8 cellular contexts compared by ENCODE assay signal in genomic region chr20:354298-354977, GRCh38. TPM values are rescaled to one million over a fixed set of nuclear protein-coding genes. Genes with fewer than 3 reads are reported as not detected.
A peak's percentile ranks its signal among the peaks of the same experiment; 100 is the strongest.
DNase-seq lines count a peak whose midpoint lies in the region; ATAC-seq lines count a peak whose summit lies in the region.

No MANE protein-coding gene starts in this region.

- no peak overlapping the region for H4K5ac ChIP-seq in mesendoderm (ENCODE audit: low read length)

- no peak overlapping the region for H2AK5ac ChIP-seq in mesendoderm (ENCODE audit: low read length)

- H3K36me3 ChIP-seq in mesendoderm (ENCODE audit: control insufficient read depth, insufficient read depth, low read length): no peaks in the 10 kb centered on the region

- no peak overlapping the region for H3K4ac ChIP-seq in mesendoderm (ENCODE audit: low read depth, low read length)

- ATAC-seq in GM19351 (IDR thresholded peaks at IDR 0.05; ENCODE audit: unreplicated experiment) (peak; percentile 98), HG03521 (IDR thresholded peaks at IDR 0.05; ENCODE audit: unreplicated experiment) (peak; percentile 78)

- no peaks in the 10 kb centered on the region for H3K4me1 ChIP-seq in mesendoderm (ENCODE audit: control insufficient read depth, low read depth, low read length)

- H3K4me3 ChIP-seq in mesendoderm (ENCODE audit: low read length): no peak overlapping the region

- H3K9ac ChIP-seq in mesendoderm (ENCODE audit: low read length): no peak overlapping the region

- H2BK5ac ChIP-seq in mesendoderm (ENCODE audit: low read length): no peak overlapping the region

- H2BK120ac ChIP-seq in mesendoderm (ENCODE audit: low read depth, low read length): no peak overlapping the region

- DNase-seq in C1 segment of cervical spinal cord (lab: John Stamatoyannopoulos, UW) (peak in 11 of 14 donors; percentile 6 to 72 (median 46)), NCI-H774 (lab: John Stamatoyannopoulos, UW) (peak; percentile 66), mesendoderm (peak; percentile 84)
- DNase-seq in activated CD4-positive, alpha-beta T cell treated with anti-CD3 and anti-CD28 coated beads, Interleukin-2, amount 50 U/mL, for 48 hours: peak; percentile 80 to 83
- DNase-seq in effector CD8-positive, alpha-beta T cell (lab: John Stamatoyannopoulos, UW): peak; percentile 65
- peak; percentile 44 to 68 for DNase-seq in stimulated activated CD8-positive, alpha-beta memory T cell treated with anti-CD3 and anti-CD28 coated beads, Interleukin-4, amount 100 ng/mL, for 1 hour (ENCODE audit: low read depth in 2 of 2, low spot score in 1 of 2)

- H3K79me2 ChIP-seq in mesendoderm (ENCODE audit: control insufficient read depth, insufficient read depth, low read length): no peaks in the 10 kb centered on the region

- no peak overlapping the region for H3K18ac ChIP-seq in mesendoderm (ENCODE audit: low read length)

- no CpG with 5 or more reads among the region's 14 CpGs for WGBS in mesendoderm (ENCODE audit: extremely low coverage, insufficient coverage, low lambda C conversion rate)

- no peak overlapping the region for H3K4me2 ChIP-seq in mesendoderm (ENCODE audit: low read length)

- H2BK15ac ChIP-seq in mesendoderm (replicated peaks; ENCODE audit: low read depth): no peak overlapping the region

- no peaks in the 10 kb centered on the region for H3K27me3 ChIP-seq in mesendoderm (ENCODE audit: insufficient read depth, low read length, poor library complexity)

- H3K79me1 ChIP-seq in mesendoderm (ENCODE audit: low read length): no peaks in the 10 kb centered on the region

- no peak overlapping the region for H3K27ac ChIP-seq in mesendoderm (ENCODE audit: low read depth, low read length)

- H4K8ac ChIP-seq in mesendoderm (ENCODE audit: low read depth, low read length): no peak overlapping the region

- peak overlapping the region; percentile 56 for H3K56ac ChIP-seq in mesendoderm (ENCODE audit: low read length)

- H3K23ac ChIP-seq in mesendoderm (ENCODE audit: low read length): no peak overlapping the region

RNA-seq across cellular contexts. Expression of gene NRSN2, which starts 7.5 kb away (rescaled TPM):
- 10.5 TPM for polyA plus RNA-seq in mesendoderm (2013, experiment 1 of 2)
- 10.6 TPM for polyA plus RNA-seq in mesendoderm (2013, experiment 2 of 2)

RNA-seq across cellular contexts. Expression of gene TRIB3, which starts 26.1 kb away (rescaled TPM):
- polyA plus RNA-seq in mesendoderm (2013, experiment 1 of 2): 9.3 TPM
- polyA plus RNA-seq in mesendoderm (2013, experiment 2 of 2): 10.0 TPM

RNA-seq across cellular contexts. Expression of gene SOX12, which starts 29.1 kb away (rescaled TPM):
- 15.5 TPM for polyA plus RNA-seq in mesendoderm (2013, experiment 1 of 2)
- 15.5 TPM for polyA plus RNA-seq in mesendoderm (2013, experiment 2 of 2)

RNA-seq across cellular contexts. Expression of gene RBCK1, which starts 53.7 kb away (rescaled TPM):
- polyA plus RNA-seq in mesendoderm (2013, experiment 1 of 2): 38.6 TPM
- 36.6 TPM for polyA plus RNA-seq in mesendoderm (2013, experiment 2 of 2)

RNA-seq across cellular contexts. Expression of gene ZCCHC3, which starts 57.1 kb away (rescaled TPM):
- 26.5 TPM for polyA plus RNA-seq in mesendoderm (2013, experiment 1 of 2)
- 26.9 TPM for polyA plus RNA-seq in mesendoderm (2013, experiment 2 of 2)
